Comparison of ENCODE assay signal across 8 cellular contexts in the genomic region with DNA sequence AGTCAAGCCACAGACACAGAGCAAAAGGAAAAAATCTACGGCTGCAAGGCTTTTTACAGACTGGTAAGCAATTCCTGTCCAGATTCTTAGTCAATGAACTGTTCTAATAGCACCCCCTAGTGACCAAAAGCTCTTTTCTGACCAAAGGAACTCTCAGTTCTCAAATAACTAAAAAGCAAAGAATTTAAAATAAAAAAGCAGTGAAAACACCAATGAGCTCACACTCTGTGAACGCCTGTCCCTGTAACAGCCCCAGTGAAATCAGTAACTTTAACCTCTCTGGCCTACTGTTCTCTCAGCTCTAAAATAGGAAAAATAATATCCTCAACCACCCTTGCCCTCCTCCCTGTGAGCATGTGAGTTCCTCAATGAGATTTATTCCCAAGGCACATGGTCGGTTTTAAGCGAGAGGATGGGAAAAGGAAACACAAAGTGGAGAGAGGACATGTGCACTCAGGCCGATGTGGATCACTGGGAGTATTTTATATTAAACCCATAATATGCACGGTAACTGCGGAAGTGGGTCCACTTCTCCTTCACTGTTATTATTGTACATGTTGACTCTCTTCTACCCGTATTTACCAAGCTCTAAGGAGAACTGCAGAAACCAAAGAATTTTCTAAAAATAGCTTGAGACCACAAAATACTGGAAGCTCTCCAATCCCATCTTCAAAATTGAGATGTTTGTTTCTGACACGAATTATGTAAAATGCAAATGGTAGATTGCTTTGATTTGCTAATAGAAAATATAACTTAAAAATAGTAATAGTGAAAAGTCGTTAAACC.
A peak's percentile ranks its signal among the peaks of the same experiment; 100 is the strongest.
DNase-seq lines count a peak whose midpoint lies in the region; ATAC-seq and TF ChIP-seq lines count a peak whose summit lies in the region.

No MANE protein-coding gene starts in this region.

- peaks cover 5% of the 10 kb centered on the region for H3K36me3 Mint-ChIP-seq in T-helper 17 cell (ENCODE audit: low read depth)

- H3K79me2 ChIP-seq in ACC112 (ENCODE audit: control insufficient read depth, insufficient read depth, low read length, unreplicated experiment): no peaks in the 10 kb centered on the region

- DNase-seq in GM04504 (ENCODE audit: low read depth) (peak; percentile 42), NCI-H1105 treated with DMSO at 0.1 percent for 48 hours (lab: John Stamatoyannopoulos, UW) (peak; percentile 66), T-helper 17 cell (no peak), fibroblast of pulmonary artery (ENCODE audit: low read depth) (peak; percentile 87), ovary (peak in 1 of 5 donors; percentile 17), islet precursor cell (no peak)

- 38 to 47% (median 39%) methylated on average over 10 of the region's 10 CpGs for WGBS in ovary, 3 donors

- H2AFZ ChIP-seq in ACC112 (ENCODE audit: low read length, unreplicated experiment): peak overlapping the region; percentile 64

- no peak overlapping the region for H3K4me3 Mint-ChIP-seq in T-helper 17 cell

- H3K9me3 ChIP-seq in T-helper 17 cell (ENCODE audit: control insufficient read depth, low read length, poor library complexity, severe bottlenecking) (no peaks in the 10 kb centered on the region), ovary (no peaks in the 10 kb centered on the region)

- H3K4me1 ChIP-seq in ACC112 (ENCODE audit: control insufficient read depth, insufficient read depth, low read length, unreplicated experiment) (peaks cover 7% of the 10 kb centered on the region), ovary (ENCODE audit: insufficient read depth) (peaks cover 4% of the 10 kb centered on the region)

- no peak overlapping the region for H3K27ac Mint-ChIP-seq in T-helper 17 cell

- H3K27ac ChIP-seq in ACC112 (ENCODE audit: low read depth, low read length) (no peak overlapping the region), ovary (no peak overlapping the region)

- TF ChIP-seq CTCF in fibroblast of pulmonary artery (IDR thresholded peaks at IDR 0.05; ENCODE audit: low read length, missing control alignments) (peak; percentile 67), ovary (IDR thresholded peaks at IDR 0.05) (peak; percentile 44 to 50 (median 48))

- no peaks in the 10 kb centered on the region for H3K27me3 Mint-ChIP-seq in T-helper 17 cell

- H3K36me3 ChIP-seq in ACC112 (ENCODE audit: insufficient read depth, low read length) (peaks cover 10% of the 10 kb centered on the region), ovary (no peaks in the 10 kb centered on the region)

- no peak for TF ChIP-seq EP300 in ovary (IDR thresholded peaks at IDR 0.05)

- TF ChIP-seq POLR2A in ovary (IDR thresholded peaks at IDR 0.05): no peak

- no peaks in the 10 kb centered on the region for H3K27me3 ChIP-seq in ACC112 (ENCODE audit: insufficient read depth, low read length)
- no peaks in the 10 kb centered on the region for H3K27me3 ChIP-seq in ovary

- H3K4me1 Mint-ChIP-seq in T-helper 17 cell: peaks cover 5% of the 10 kb centered on the region

- intact Hi-C loops in ovary (cut with DNase I): loop anchor here in 1 of 4 donors (10.0 kb wide), 1 partner anchor 1584 kb away; no protein-coding TSS in a partner anchor

- ATAC-seq in HG02588 (IDR thresholded peaks at IDR 0.05; ENCODE audit: unreplicated experiment) (peak; percentile 76), T-helper 17 cell (peak; percentile 40)

- H3K4me3 ChIP-seq in ACC112 (ENCODE audit: low read depth, low read length) (no peak overlapping the region), fibroblast of pulmonary artery (replicated peaks; ENCODE audit: low read depth, low read length) (no peak overlapping the region), ovary (no peak overlapping the region)

Comparison
In these comparisons a context has a peak if more than half of its experiments do, and no peak if none do; other contexts are left out.
1. DNase-seq: peak in GM04504 (single experiment), NCI-H1105 treated with DMSO at 0.1 percent for 48 hours (single experiment) and fibroblast of pulmonary artery (single experiment); none in T-helper 17 cell (0 of 3) and islet precursor cell (single experiment).